Comparison of ENCODE assay signal across 8 cellular contexts in the genomic region with DNA sequence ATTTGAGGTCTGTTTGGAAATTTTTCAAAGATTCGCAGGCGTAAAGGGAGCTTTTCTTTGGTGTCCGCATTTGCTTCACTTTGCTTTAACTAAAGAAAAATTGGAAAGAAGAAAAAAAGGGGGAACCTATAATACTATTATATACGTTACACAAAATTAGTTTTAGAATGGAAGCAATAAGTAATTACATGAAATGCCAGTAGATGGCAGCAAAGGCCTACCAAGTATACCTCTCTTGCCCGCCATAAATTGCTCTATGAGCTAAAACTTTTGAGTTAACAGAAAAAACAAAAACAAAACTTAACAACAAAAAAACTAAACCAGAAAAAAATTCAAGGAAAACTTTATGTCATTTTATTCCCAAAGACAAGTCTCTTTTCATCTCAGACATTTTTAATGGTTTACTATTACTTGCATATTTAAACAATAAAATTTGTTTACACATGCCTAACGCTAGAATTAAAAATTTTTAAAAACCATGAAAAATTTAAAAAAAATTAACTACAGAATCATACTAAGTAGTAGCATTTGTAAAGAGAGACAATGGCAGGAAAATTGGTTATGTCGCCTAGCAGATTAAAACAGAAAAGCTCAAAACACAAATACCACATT.
DNase-seq lines count a peak whose midpoint lies in the region; ATAC-seq, FAIRE-seq and TF ChIP-seq lines count a peak whose summit lies in the region.

No MANE protein-coding gene starts in this region.

- no peaks in the 10 kb centered on the region for H3K36me3 ChIP-seq in DOHH2 (ENCODE audit: control insufficient read depth, low read length)

- H3K27ac ChIP-seq in DOHH2 (ENCODE audit: low read depth, low read length) (no peak overlapping the region), foreskin keratinocyte (no peak overlapping the region)

- no peak overlapping the region for H3K4me3 Mint-ChIP-seq in T-helper 17 cell

- no peaks in the 10 kb centered on the region for H4K20me1 ChIP-seq in DOHH2 (ENCODE audit: control insufficient read depth, insufficient read depth, low read depth, low read length)

- no peak overlapping the region for H3K4me2 ChIP-seq in DOHH2 (ENCODE audit: low read length)

- no peak overlapping the region for H3K27ac Mint-ChIP-seq in T-helper 17 cell

- no peaks in the 10 kb centered on the region for H3K79me2 ChIP-seq in DOHH2 (ENCODE audit: control insufficient read depth, low read length)

- H3K9me3 ChIP-seq in DOHH2 (ENCODE audit: control insufficient read depth, insufficient read depth, low read length) (no peaks in the 10 kb centered on the region), T-helper 17 cell (ENCODE audit: control insufficient read depth, low read length, poor library complexity, severe bottlenecking) (no peaks in the 10 kb centered on the region)

- ATAC-seq in T-helper 17 cell (peak; percentile 62), foreskin keratinocyte (peak; percentile 65), sciatic nerve (peak; percentile 38)

- intact Hi-C loops in sciatic nerve (cut with DNase I) = no loop called here

- H3K27me3 Mint-ChIP-seq in T-helper 17 cell = peaks cover 55% of the 10 kb centered on the region

- H3K9me2 ChIP-seq in DOHH2 (replicated peaks; ENCODE audit: control insufficient read depth, low read length) = no peaks in the 10 kb centered on the region

- peak; percentile 58 for TF ChIP-seq CTCF in DOHH2 (IDR thresholded peaks at IDR 0.05; ENCODE audit: low read depth, low read length, poor library complexity, severe bottlenecking)
- TF ChIP-seq CTCF in foreskin keratinocyte (conservative IDR thresholded peaks at IDR 0.05) = peak; percentile 88

- H3K27me3 ChIP-seq in DOHH2 (ENCODE audit: control insufficient read depth, low read length) = no peaks in the 10 kb centered on the region
- H3K27me3 ChIP-seq in foreskin keratinocyte = no peaks in the 10 kb centered on the region

- peaks cover 3% of the 10 kb centered on the region for H3K4me1 ChIP-seq in DOHH2 (ENCODE audit: control insufficient read depth, low read length)
- no peaks in the 10 kb centered on the region for H3K4me1 ChIP-seq in foreskin keratinocyte

- H3K36me3 Mint-ChIP-seq in T-helper 17 cell (ENCODE audit: low read depth) = peaks cover 5% of the 10 kb centered on the region

- H3K4me1 Mint-ChIP-seq in T-helper 17 cell = no peaks in the 10 kb centered on the region

- DNase-seq in HCEC 1CT (peak; percentile 58), NCI-H1092 (lab: John Stamatoyannopoulos, UW) (peak; percentile 58), T-helper 17 cell (no peak), foreskin keratinocyte (peak in 1 of 2 donors; percentile 22), sciatic nerve (ENCODE audit: low spot score) (no peak), ecto neural progenitor cell (ENCODE audit: low spot score) (no peak)

- H3F3A ChIP-seq in DOHH2 (ENCODE audit: control insufficient read depth, insufficient read depth) = no peaks in the 10 kb centered on the region

- no peak overlapping the region for H3K4me3 ChIP-seq in DOHH2 (ENCODE audit: low read length)

- peak; percentile 99 for FAIRE-seq in A204.1 (lab: Jason Lieb, UNC)

Comparison
In these comparisons a context has a peak if more than half of its experiments do, and no peak if none do; other contexts are left out.
1. DNase-seq: peak in HCEC 1CT (single experiment) and NCI-H1092 (single experiment); none in T-helper 17 cell (0 of 3), sciatic nerve (single experiment) and ecto neural progenitor cell (single experiment).
2. Peak in every context shown above with its lines, with median percentiles within 50 percentile points of each other: ATAC-seq.